1 cellular context compared by ENCODE assay signal in the genomic region with DNA sequence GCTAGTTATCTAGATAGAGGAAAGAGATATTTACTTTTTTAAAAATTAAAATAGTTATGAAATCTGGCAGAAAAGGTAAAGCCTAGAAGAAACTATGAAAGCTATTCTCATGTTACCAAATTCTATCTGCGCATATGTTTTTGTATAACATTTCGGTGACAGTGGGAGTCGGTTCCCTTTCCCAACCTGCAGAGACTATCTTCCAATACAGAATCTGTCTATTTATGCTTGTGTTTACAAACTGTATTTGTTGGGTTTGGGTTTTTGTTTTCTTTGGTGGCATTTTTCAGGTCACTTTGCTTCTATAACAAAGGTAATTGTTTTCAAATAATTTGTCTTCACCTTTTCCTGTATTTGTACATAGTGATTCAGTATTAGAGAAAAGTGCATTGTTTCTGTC.
TF ChIP-seq lines count a peak whose summit lies in the region.

No MANE protein-coding gene starts in this region.

TF ChIP-seq in SK-N-SH treated with all-trans-retinoic acid at 6 μM for 48 hours, 23 proteins besides CTCF, POLR2A, EP300 and RAD21 (continued from another document):
- TF ChIP-seq, protein P1, sequence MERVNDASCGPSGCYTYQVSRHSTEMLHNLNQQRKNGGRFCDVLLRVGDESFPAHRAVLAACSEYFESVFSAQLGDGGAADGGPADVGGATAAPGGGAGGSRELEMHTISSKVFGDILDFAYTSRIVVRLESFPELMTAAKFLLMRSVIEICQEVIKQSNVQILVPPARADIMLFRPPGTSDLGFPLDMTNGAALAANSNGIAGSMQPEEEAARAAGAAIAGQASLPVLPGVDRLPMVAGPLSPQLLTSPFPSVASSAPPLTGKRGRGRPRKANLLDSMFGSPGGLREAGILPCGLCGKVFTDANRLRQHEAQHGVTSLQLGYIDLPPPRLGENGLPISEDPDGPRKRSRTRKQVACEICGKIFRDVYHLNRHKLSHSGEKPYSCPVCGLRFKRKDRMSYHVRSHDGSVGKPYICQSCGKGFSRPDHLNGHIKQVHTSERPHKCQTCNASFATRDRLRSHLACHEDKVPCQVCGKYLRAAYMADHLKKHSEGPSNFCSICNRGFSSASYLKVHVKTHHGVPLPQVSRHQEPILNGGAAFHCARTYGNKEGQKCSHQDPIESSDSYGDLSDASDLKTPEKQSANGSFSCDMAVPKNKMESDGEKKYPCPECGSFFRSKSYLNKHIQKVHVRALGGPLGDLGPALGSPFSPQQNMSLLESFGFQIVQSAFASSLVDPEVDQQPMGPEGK (CRISPR knock-in tag; IDR thresholded peaks at IDR 0.05; ENCODE audit: borderline replicate concordance), result no peak
- TF ChIP-seq SNAI2 (CRISPR knock-in tag; IDR thresholded peaks at IDR 0.05) (no peak; the same call in 1 of the 2 replicates), RARB (CRISPR knock-in tag; IDR thresholded peaks at IDR 0.05) (no peak), ARNTL (CRISPR knock-in tag; IDR thresholded peaks at IDR 0.05; ENCODE audit: borderline replicate concordance, low read depth) (no peak), TOX (CRISPR knock-in tag; IDR thresholded peaks at IDR 0.05; ENCODE audit: borderline replicate concordance) (no peak), CSDC2 (CRISPR knock-in tag; IDR thresholded peaks at IDR 0.05) (no peak), ISL1 (CRISPR knock-in tag; IDR thresholded peaks at IDR 0.05) (no peak), ZFP3 (CRISPR knock-in tag; IDR thresholded peaks at IDR 0.05) (no peak), ZC3H10 (CRISPR knock-in tag; IDR thresholded peaks at IDR 0.05) (no peak), ZNF565 (CRISPR knock-in tag; conservative IDR thresholded peaks at IDR 0.05; ENCODE audit: low read depth) (no peak)
- TF ChIP-seq, protein P2, sequence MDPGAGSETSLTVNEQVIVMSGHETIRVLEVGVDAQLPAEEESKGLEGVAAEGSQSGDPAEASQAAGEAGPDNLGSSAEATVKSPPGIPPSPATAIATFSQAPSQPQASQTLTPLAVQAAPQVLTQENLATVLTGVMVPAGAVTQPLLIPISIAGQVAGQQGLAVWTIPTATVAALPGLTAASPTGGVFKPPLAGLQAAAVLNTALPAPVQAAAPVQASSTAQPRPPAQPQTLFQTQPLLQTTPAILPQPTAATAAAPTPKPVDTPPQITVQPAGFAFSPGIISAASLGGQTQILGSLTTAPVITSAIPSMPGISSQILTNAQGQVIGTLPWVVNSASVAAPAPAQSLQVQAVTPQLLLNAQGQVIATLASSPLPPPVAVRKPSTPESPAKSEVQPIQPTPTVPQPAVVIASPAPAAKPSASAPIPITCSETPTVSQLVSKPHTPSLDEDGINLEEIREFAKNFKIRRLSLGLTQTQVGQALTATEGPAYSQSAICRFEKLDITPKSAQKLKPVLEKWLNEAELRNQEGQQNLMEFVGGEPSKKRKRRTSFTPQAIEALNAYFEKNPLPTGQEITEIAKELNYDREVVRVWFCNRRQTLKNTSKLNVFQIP (CRISPR knock-in tag; IDR thresholded peaks at IDR 0.05; ENCODE audit: borderline replicate concordance, low read depth), result no peak
TF ChIP-seq in SK-N-SH treated with all-trans-retinoic acid at 6 μM for 48 hours: peak in this region for 0.
